ENCODE assay signal across 3 cellular contexts in the genomic region with DNA sequence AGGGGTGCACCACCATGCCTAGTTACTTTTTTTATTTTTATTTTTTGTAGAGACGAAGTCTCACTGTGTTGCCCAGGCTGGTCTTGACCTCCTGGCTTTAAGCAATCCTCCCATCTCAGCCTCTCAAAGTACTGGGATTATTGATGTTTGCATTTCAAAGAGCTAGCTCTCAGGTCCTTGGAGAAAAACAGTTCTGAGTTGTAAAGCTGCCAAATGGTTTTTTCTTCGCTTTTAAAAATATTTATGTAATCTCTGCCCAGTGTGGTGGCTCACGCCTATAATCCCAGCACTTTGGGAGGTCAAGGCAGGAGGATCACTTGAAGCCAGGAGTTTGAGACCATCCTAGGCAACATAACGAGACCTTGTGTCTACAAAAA.
TF ChIP-seq lines count a peak whose summit lies in the region.

No MANE protein-coding gene starts in this region.

TF ChIP-seq in HepG2, 621 proteins besides CTCF, POLR2A, EP300 and RAD21:
- no peak for TF ChIP-seq SMAD1 (CRISPR knock-in tag; IDR thresholded peaks at IDR 0.05; ENCODE audit: borderline replicate concordance, low read depth)
- TF ChIP-seq, protein P1, sequence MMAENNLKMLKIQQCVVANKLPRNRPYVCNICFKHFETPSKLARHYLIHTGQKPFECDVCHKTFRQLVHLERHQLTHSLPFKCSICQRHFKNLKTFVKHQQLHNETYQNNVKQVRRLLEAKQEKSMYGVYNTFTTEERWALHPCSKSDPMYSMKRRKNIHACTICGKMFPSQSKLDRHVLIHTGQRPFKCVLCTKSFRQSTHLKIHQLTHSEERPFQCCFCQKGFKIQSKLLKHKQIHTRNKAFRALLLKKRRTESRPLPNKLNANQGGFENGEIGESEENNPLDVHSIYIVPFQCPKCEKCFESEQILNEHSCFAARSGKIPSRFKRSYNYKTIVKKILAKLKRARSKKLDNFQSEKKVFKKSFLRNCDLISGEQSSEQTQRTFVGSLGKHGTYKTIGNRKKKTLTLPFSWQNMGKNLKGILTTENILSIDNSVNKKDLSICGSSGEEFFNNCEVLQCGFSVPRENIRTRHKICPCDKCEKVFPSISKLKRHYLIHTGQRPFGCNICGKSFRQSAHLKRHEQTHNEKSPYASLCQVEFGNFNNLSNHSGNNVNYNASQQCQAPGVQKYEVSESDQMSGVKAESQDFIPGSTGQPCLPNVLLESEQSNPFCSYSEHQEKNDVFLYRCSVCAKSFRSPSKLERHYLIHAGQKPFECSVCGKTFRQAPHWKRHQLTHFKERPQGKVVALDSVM (CRISPR knock-in tag; IDR thresholded peaks at IDR 0.05) = peak; percentile 61; the same call in 1 of the 2 replicates

TF ChIP-seq in HEK293, 187 proteins besides CTCF, POLR2A, EP300 and RAD21:
- no peak for TF ChIP-seq ZNF768 (tag by site-specific recombination; IDR thresholded peaks at IDR 0.05)
- no peak for TF ChIP-seq ZNF747 (tag by site-specific recombination; IDR thresholded peaks at IDR 0.05)
- no peak for TF ChIP-seq ZNF791 (tag by site-specific recombination; IDR thresholded peaks at IDR 0.05)
- no peak for TF ChIP-seq SP7 (tag by site-specific recombination; IDR thresholded peaks at IDR 0.05)
- no peak for TF ChIP-seq ZNF214 (tag by site-specific recombination; IDR thresholded peaks at IDR 0.05; ENCODE audit: borderline replicate concordance)
- TF ChIP-seq, protein P2, sequence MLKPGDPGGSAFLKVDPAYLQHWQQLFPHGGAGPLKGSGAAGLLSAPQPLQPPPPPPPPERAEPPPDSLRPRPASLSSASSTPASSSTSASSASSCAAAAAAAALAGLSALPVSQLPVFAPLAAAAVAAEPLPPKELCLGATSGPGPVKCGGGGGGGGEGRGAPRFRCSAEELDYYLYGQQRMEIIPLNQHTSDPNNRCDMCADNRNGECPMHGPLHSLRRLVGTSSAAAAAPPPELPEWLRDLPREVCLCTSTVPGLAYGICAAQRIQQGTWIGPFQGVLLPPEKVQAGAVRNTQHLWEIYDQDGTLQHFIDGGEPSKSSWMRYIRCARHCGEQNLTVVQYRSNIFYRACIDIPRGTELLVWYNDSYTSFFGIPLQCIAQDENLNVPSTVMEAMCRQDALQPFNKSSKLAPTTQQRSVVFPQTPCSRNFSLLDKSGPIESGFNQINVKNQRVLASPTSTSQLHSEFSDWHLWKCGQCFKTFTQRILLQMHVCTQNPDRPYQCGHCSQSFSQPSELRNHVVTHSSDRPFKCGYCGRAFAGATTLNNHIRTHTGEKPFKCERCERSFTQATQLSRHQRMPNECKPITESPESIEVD (tag by site-specific recombination; IDR thresholded peaks at IDR 0.05) = peak; percentile 54
- 0 out of 2 replicates have a peak, but pooled peaks have one; percentile 4 for TF ChIP-seq KLF10 (tag by site-specific recombination; IDR thresholded peaks at IDR 0.05)
- peak; percentile 56 for TF ChIP-seq GLIS1 (tag by site-specific recombination; IDR thresholded peaks at IDR 0.05)
- TF ChIP-seq ZNF121 (tag by site-specific recombination; IDR thresholded peaks at IDR 0.05) = peak; percentile 77
- TF ChIP-seq WT1 (tag by site-specific recombination; IDR thresholded peaks at IDR 0.05) = peak; percentile 86
- 0 out of 2 replicates have a peak, but pooled peaks have one; percentile 19 for TF ChIP-seq ZNF596 (tag by site-specific recombination; IDR thresholded peaks at IDR 0.05)
- no peak for TF ChIP-seq ZNF529 (tag by site-specific recombination; IDR thresholded peaks at IDR 0.05; ENCODE audit: insufficient replicate concordance)

TF ChIP-seq in WTC11, 78 proteins besides CTCF, POLR2A, EP300 and RAD21:
- TF ChIP-seq ZNF121 (CRISPR knock-in tag; IDR thresholded peaks at IDR 0.05) (peak; percentile 51; the same call in 1 of the 2 replicates), NR2C2 (CRISPR knock-in tag; IDR thresholded peaks at IDR 0.05) (no peak)
TF ChIP-seq in WTC11: peak in this region for 1.
